ENCODE assay signal across 1 cellular context in genomic region chr7:23105644-23106490, GRCh38.
TF ChIP-seq lines count a peak whose summit lies in the region.

KLHL7 (plus strand) TSS chr7:23105785; CDS start chr7:23106027, 242 bp downstream.

TF ChIP-seq in K562, 482 proteins besides CTCF, POLR2A, EP300 and RAD21 (continued from another document and continues in another):
- no peak for TF ChIP-seq IRF9 (tag; IDR thresholded peaks at IDR 0.05)
- no peak for TF ChIP-seq BCOR (IDR thresholded peaks at IDR 0.05)
- TF ChIP-seq BRD9 (IDR thresholded peaks at IDR 0.05; ENCODE audit: low read depth, partially characterized antibody), result no peak
- no peak for TF ChIP-seq XRCC4 (IDR thresholded peaks at IDR 0.05; ENCODE audit: extremely low read depth, insufficient read depth, insufficient read length)
- peak; percentile 94 to 95 for TF ChIP-seq NRF1 (conservative IDR thresholded peaks at IDR 0.05 in 1 of 2, IDR thresholded peaks at IDR 0.05 in 1 of 2)
- no peak for TF ChIP-seq ZNF133 (CRISPR knock-in tag; IDR thresholded peaks at IDR 0.05)
- TF ChIP-seq, protein P1, sequence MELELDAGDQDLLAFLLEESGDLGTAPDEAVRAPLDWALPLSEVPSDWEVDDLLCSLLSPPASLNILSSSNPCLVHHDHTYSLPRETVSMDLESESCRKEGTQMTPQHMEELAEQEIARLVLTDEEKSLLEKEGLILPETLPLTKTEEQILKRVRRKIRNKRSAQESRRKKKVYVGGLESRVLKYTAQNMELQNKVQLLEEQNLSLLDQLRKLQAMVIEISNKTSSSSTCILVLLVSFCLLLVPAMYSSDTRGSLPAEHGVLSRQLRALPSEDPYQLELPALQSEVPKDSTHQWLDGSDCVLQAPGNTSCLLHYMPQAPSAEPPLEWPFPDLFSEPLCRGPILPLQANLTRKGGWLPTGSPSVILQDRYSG (tag; conservative IDR thresholded peaks at IDR 0.05; ENCODE audit: low read depth), result no peak
- peak; percentile 14 for TF ChIP-seq TAF9B (IDR thresholded peaks at IDR 0.05; ENCODE audit: partially characterized antibody)
- no peak for TF ChIP-seq NELFE (IDR thresholded peaks at IDR 0.05; ENCODE audit: insufficient read depth, insufficient read length)
- no peak; the same call in 1 of the 2 replicates for TF ChIP-seq NKRF (IDR thresholded peaks at IDR 0.05; ENCODE audit: borderline replicate concordance)
- no peak for TF ChIP-seq ZNF586 (CRISPR knock-in tag; conservative IDR thresholded peaks at IDR 0.05)
- TF ChIP-seq KAT7 (CRISPR knock-in tag; IDR thresholded peaks at IDR 0.05; ENCODE audit: borderline replicate concordance), result 0 out of 2 replicates have a peak, but pooled peaks have one; percentile 80
- TF ChIP-seq, protein P2, sequence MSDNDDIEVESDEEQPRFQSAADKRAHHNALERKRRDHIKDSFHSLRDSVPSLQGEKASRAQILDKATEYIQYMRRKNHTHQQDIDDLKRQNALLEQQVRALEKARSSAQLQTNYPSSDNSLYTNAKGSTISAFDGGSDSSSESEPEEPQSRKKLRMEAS (CRISPR knock-in tag; IDR thresholded peaks at IDR 0.05), result peak; percentile 55; the same call in 1 of the 2 replicates
- no peak for TF ChIP-seq SAFB (IDR thresholded peaks at IDR 0.05; ENCODE audit: borderline replicate concordance, low read depth, low read length)
- TF ChIP-seq MBD2 (IDR thresholded peaks at IDR 0.05; ENCODE audit: borderline replicate concordance, low read depth), result peak; percentile 79; the same call in 1 of the 2 replicates
- TF ChIP-seq, protein P3, sequence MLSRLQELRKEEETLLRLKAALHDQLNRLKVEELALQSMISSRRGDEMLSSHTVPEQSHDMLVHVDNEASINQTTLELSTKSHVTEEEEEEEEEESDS (CRISPR knock-in tag; IDR thresholded peaks at IDR 0.05), result no peak
- no peak for TF ChIP-seq ZNF23 (CRISPR knock-in tag; IDR thresholded peaks at IDR 0.05)
- no peak for TF ChIP-seq ZNF79 (CRISPR knock-in tag; IDR thresholded peaks at IDR 0.05; ENCODE audit: low read depth)
- TF ChIP-seq PHB (CRISPR knock-in tag; IDR thresholded peaks at IDR 0.05), result no peak
- TF ChIP-seq RNF2 (IDR thresholded peaks at IDR 0.05), result no peak
- TF ChIP-seq ZNF699 (CRISPR knock-in tag; IDR thresholded peaks at IDR 0.05; ENCODE audit: insufficient replicate concordance), result no peak
- no peak for TF ChIP-seq TOE1 (IDR thresholded peaks at IDR 0.05; ENCODE audit: borderline replicate concordance)
- no peak for TF ChIP-seq TOE1 (CRISPR knock-in tag; IDR thresholded peaks at IDR 0.05; ENCODE audit: borderline replicate concordance, low read depth)
- no peak for TF ChIP-seq ZBTB26 (CRISPR knock-in tag; IDR thresholded peaks at IDR 0.05)
- TF ChIP-seq ZNF695 (CRISPR knock-in tag; IDR thresholded peaks at IDR 0.05), result no peak
- TF ChIP-seq FIP1L1 (IDR thresholded peaks at IDR 0.05; ENCODE audit: low read depth, low read length, poor library complexity, severe bottlenecking), result peak; percentile 38
- peak; percentile 97 for TF ChIP-seq CREB1 (IDR thresholded peaks at IDR 0.05)
- peak; percentile 98 for TF ChIP-seq CREB1 (CRISPR knock-in tag; IDR thresholded peaks at IDR 0.05)
- no peak for TF ChIP-seq SRSF7 (optimal IDR thresholded peaks at IDR 0.05; ENCODE audit: low read depth, low read length)
- peak in 1 of 2 experiments; percentile 81; a peak in 1 of 4 replicates for TF ChIP-seq TEAD1 (CRISPR knock-in tag; IDR thresholded peaks at IDR 0.05)
- peak; percentile 68 for TF ChIP-seq NCOA6 (IDR thresholded peaks at IDR 0.05)
- 0 out of 2 replicates have a peak, but pooled peaks have one; percentile 13 for TF ChIP-seq SMAD4 (CRISPR knock-in tag; conservative IDR thresholded peaks at IDR 0.05)
- TF ChIP-seq RBM17 (IDR thresholded peaks at IDR 0.05; ENCODE audit: borderline replicate concordance, low read depth, low read length), result no peak
- TF ChIP-seq SAP30 (IDR thresholded peaks at IDR 0.05; ENCODE audit: borderline replicate concordance, insufficient read depth, low read depth, low read length, poor library complexity, severe bottlenecking), result peak; percentile 43
- TF ChIP-seq, protein P4, sequence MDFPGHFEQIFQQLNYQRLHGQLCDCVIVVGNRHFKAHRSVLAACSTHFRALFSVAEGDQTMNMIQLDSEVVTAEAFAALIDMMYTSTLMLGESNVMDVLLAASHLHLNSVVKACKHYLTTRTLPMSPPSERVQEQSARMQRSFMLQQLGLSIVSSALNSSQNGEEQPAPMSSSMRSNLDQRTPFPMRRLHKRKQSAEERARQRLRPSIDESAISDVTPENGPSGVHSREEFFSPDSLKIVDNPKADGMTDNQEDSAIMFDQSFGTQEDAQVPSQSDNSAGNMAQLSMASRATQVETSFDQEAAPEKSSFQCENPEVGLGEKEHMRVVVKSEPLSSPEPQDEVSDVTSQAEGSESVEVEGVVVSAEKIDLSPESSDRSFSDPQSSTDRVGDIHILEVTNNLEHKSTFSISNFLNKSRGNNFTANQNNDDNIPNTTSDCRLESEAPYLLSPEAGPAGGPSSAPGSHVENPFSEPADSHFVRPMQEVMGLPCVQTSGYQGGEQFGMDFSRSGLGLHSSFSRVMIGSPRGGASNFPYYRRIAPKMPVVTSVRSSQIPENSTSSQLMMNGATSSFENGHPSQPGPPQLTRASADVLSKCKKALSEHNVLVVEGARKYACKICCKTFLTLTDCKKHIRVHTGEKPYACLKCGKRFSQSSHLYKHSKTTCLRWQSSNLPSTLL (IDR thresholded peaks at IDR 0.05), result no peak
- TF ChIP-seq CXXC5 (CRISPR knock-in tag; IDR thresholded peaks at IDR 0.05), result peak; percentile 70; the same call in 1 of the 2 replicates
- TF ChIP-seq ASH1L (IDR thresholded peaks at IDR 0.05; ENCODE audit: borderline replicate concordance, low read depth, partially characterized antibody), result no peak
- peak in 1 of 2 experiments; percentile 78; a peak in 2 of 4 replicates for TF ChIP-seq RCOR1 (IDR thresholded peaks at IDR 0.05; ENCODE audit: borderline replicate concordance in 1 of 2, low read depth in 2 of 2, low read length in 2 of 2)
- no peak for TF ChIP-seq EHMT2 (IDR thresholded peaks at IDR 0.05)
- peak; percentile 36; the same call in 1 of the 2 replicates for TF ChIP-seq TEAD4 (IDR thresholded peaks at IDR 0.05; ENCODE audit: low read length)
- TF ChIP-seq TEAD4 (CRISPR knock-in tag; IDR thresholded peaks at IDR 0.05; ENCODE audit: borderline replicate concordance), result no peak
- TF ChIP-seq, protein P5, sequence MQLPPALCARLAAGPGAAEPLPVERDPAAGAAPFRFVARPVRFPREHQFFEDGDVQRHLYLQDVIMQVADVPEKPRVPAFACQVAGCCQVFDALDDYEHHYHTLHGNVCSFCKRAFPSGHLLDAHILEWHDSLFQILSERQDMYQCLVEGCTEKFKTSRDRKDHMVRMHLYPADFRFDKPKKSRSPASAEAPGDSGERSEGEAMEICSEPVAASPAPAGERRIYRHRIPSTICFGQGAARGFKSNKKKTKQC (CRISPR knock-in tag; IDR thresholded peaks at IDR 0.05), result no peak
- TF ChIP-seq POLR2B (IDR thresholded peaks at IDR 0.05; ENCODE audit: low read depth, partially characterized antibody), result peak; percentile 91
- TF ChIP-seq WHSC1 (IDR thresholded peaks at IDR 0.05; ENCODE audit: low read length), result no peak
- 0 out of 2 replicates have a peak, but pooled peaks have one; percentile 5 for TF ChIP-seq JUN (IDR thresholded peaks at IDR 0.05; ENCODE audit: borderline replicate concordance, low read depth, low read length)
- TF ChIP-seq JUN (CRISPR knock-in tag; IDR thresholded peaks at IDR 0.05; ENCODE audit: borderline replicate concordance), result no peak
- TF ChIP-seq MTA2 (IDR thresholded peaks at IDR 0.05; ENCODE audit: low read depth), result no peak
- no peak for TF ChIP-seq NFATC3 (IDR thresholded peaks at IDR 0.05)
- TF ChIP-seq ZBTB11 (CRISPR knock-in tag; IDR thresholded peaks at IDR 0.05), result 0 out of 6 replicates have a peak, but pooled peaks of 1 of the 3 experiments have one; percentile 26
- no peak; the same call in 1 of the 2 replicates for TF ChIP-seq RFX1 (IDR thresholded peaks at IDR 0.05)
- peak; percentile 57; the same call in 1 of the 2 replicates for TF ChIP-seq MYNN (IDR thresholded peaks at IDR 0.05)
- no peak for TF ChIP-seq MYNN (CRISPR knock-in tag; IDR thresholded peaks at IDR 0.05)
- peak; percentile 52; the same call in 1 of the 2 replicates for TF ChIP-seq JUND (IDR thresholded peaks at IDR 0.05; ENCODE audit: borderline replicate concordance, low read depth, low read length)
- TF ChIP-seq JUND (tag; IDR thresholded peaks at IDR 0.05; ENCODE audit: borderline replicate concordance, low read depth, low read length), result peak; percentile 46; the same call in 1 of the 3 replicates
- TF ChIP-seq TBP (optimal IDR thresholded peaks at IDR 0.05; ENCODE audit: low read depth, low read length), result peak; percentile 81
- TF ChIP-seq ZNF324 (CRISPR knock-in tag; IDR thresholded peaks at IDR 0.05), result no peak
- TF ChIP-seq CHD4 (IDR thresholded peaks at IDR 0.05; ENCODE audit: insufficient read depth, insufficient replicate concordance, low read depth, low read length, poor library complexity, severe bottlenecking), result no peak
- TF ChIP-seq, protein P6, sequence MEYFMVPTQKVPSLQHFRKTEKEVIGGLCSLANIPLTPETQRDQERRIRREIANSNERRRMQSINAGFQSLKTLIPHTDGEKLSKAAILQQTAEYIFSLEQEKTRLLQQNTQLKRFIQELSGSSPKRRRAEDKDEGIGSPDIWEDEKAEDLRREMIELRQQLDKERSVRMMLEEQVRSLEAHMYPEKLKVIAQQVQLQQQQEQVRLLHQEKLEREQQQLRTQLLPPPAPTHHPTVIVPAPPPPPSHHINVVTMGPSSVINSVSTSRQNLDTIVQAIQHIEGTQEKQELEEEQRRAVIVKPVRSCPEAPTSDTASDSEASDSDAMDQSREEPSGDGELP (CRISPR knock-in tag; IDR thresholded peaks at IDR 0.05; ENCODE audit: borderline replicate concordance), result peak; percentile 74; the same call in 1 of the 2 replicates
- no peak for TF ChIP-seq PHTF2 (CRISPR knock-in tag; IDR thresholded peaks at IDR 0.05)
- peak; percentile 95 for TF ChIP-seq SP1 (CRISPR knock-in tag; IDR thresholded peaks at IDR 0.05)
- TF ChIP-seq ATF1 (CRISPR knock-in tag; IDR thresholded peaks at IDR 0.05), result peak; percentile 92
- TF ChIP-seq ATF1 (tag; IDR thresholded peaks at IDR 0.05), result peak; percentile 98
- no peak for TF ChIP-seq ZNF717 (CRISPR knock-in tag; IDR thresholded peaks at IDR 0.05)
